ENCODE assay signal across 9 cellular contexts in the genomic region with DNA sequence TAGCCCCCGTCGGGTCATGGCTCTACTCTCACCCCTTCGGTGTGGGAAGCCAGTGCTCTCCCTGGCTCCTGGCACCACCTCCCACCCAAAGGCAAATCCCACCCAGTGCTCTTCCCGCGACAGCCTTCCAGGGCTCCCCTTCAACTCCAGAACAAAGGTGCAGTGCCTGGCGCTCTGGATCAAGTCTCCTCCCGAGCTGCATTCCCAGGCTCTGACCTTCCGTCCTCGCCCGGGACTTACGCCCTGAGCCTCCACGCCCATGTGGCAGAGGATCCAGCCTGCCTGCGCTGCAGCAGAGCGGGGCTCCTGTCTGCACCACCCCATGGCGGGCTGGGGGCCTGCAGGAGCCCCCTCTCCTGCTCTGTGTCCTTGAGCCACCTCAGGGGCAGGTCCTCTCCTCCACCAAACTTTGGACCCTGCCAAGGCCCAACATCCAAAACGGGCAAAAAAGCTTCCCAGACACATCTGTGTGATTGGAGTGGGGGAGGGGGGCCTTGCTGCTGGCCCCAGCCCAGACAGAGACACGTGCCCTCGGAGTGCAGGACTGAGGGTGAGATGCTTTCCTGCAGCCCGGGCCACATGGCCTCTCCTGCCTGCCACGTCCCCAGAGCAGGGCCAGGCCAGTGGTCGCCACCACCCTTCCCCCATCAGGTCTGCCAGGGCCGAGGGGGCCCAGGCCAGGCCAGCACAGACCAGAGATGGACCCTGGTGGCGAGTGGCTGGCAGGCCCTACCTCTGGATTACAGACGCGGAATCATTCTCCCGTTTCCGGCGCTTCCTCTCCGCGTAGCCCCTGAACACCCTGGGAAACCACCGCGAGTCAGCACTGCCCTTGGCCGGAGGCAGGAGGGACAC. TPM values are rescaled to one million over a fixed set of nuclear protein-coding genes. Genes with fewer than 3 reads are reported as not detected.
DNase-seq lines count a peak whose midpoint lies in the region; ATAC-seq and TF ChIP-seq lines count a peak whose summit lies in the region.
"Had no signal": no experiment of that assay in that cellular context is flagged by ENCODE, and none has a peak within 500 bp of the region (broad histone marks: within the 10 kb centered on the region; RNA-seq: fewer than 3 reads in every experiment).

No MANE protein-coding gene starts in this region.

- H3K4me3 Mint-ChIP-seq in GM23338, result peak overlapping the region; percentile 71
- H3K4me3 Mint-ChIP-seq in activated T-cell treated with anti-CD3 and anti-CD28 coated beads, Interleukin-2, amount 50 U/mL, for 72 hours, result peak overlapping the region; percentile 46 to 76

- 48% methylated on average over 33 of the region's 33 CpGs for WGBS in right cardiac atrium
- WGBS in thyroid gland, 2 donors, result 67 to 71% methylated on average over 20 to 26 of the region's 33 CpGs

- TF ChIP-seq POLR2A in thyroid gland (IDR thresholded peaks at IDR 0.05), result no peak

- peak; percentile 83 for DNase-seq in GM23338 (ENCODE audit: low spot score)
- no peak for DNase-seq in activated T-cell treated with anti-CD3 and anti-CD28 coated beads, Interleukin-2, amount 50 U/mL, for 72 hours
- DNase-seq in right cardiac atrium, result peak; percentile 50 to 77 (median 73)
- DNase-seq in retina, result peak; percentile 54
- DNase-seq in thyroid gland, result no peak
- DNase-seq in MV-4-11 (lab: John Stamatoyannopoulos, UW), result no peak
- DNase-seq in glomerular visceral epithelial cell (ENCODE audit: extremely low spot score), result no peak

- peaks cover 7% of the 10 kb centered on the region; the same call in 2 of the 3 replicates for H3K4me1 Mint-ChIP-seq in GM23338
- H3K4me1 Mint-ChIP-seq in activated T-cell treated with anti-CD3 and anti-CD28 coated beads, Interleukin-2, amount 50 U/mL, for 72 hours (ENCODE audit: low read depth), result peaks cover 42% of the 10 kb centered on the region

- no peaks in the 10 kb centered on the region for H3K9me3 Mint-ChIP-seq in GM23338
- no peaks in the 10 kb centered on the region for H3K9me3 Mint-ChIP-seq in activated T-cell treated with anti-CD3 and anti-CD28 coated beads, Interleukin-2, amount 50 U/mL, for 72 hours

- H3K4me1 ChIP-seq in GM23338 (ENCODE audit: insufficient read depth), result peaks cover 6% of the 10 kb centered on the region; the same call in 1 of the 2 replicates
- no peaks in the 10 kb centered on the region for H3K4me1 ChIP-seq in right cardiac atrium (ENCODE audit: control insufficient read depth, insufficient read depth, low read length)
- H3K4me1 ChIP-seq in thyroid gland, result peaks cover 20 to 39% of the 10 kb centered on the region in 2 donors

- no peaks in the 10 kb centered on the region for H3K79me2 ChIP-seq in GM23338 (replicated peaks; ENCODE audit: insufficient read depth)

- H3F3A ChIP-seq in GM23338 (replicated peaks; ENCODE audit: low read depth), result 0 out of 2 replicates have a peak, but pooled peaks cover 3% of the 10 kb centered on the region

- H3K36me3 Mint-ChIP-seq in GM23338 (ENCODE audit: low read depth), result peaks cover 3% of the 10 kb centered on the region; the same call in 1 of the 3 replicates
- peaks cover 0 to 2% of the 10 kb centered on the region in 2 donors for H3K36me3 Mint-ChIP-seq in activated T-cell treated with anti-CD3 and anti-CD28 coated beads, Interleukin-2, amount 50 U/mL, for 72 hours (ENCODE audit: insufficient read depth in 2 of 2)

- intact Hi-C loops in right cardiac atrium (cut with DNase I) (no loop called here), thyroid gland (cut with DNase I) (no loop called here)

- no peaks in the 10 kb centered on the region for H3K9me2 ChIP-seq in GM23338 (ENCODE audit: insufficient read depth)

- H3K9me3 ChIP-seq in right cardiac atrium (ENCODE audit: control insufficient read depth, low read length) (no peaks in the 10 kb centered on the region), thyroid gland (no peaks in the 10 kb centered on the region)

- no peaks in the 10 kb centered on the region for H3K27me3 ChIP-seq in GM23338 (ENCODE audit: insufficient read depth)
- no peaks in the 10 kb centered on the region for H3K27me3 ChIP-seq in right cardiac atrium (ENCODE audit: control insufficient read depth, insufficient read depth)
- H3K27me3 ChIP-seq in thyroid gland, result no peaks in the 10 kb centered on the region

- H3K36me3 ChIP-seq in GM23338 (ENCODE audit: insufficient read depth) (peaks cover 6% of the 10 kb centered on the region; the same call in 1 of the 2 replicates), thyroid gland (no peaks in the 10 kb centered on the region)

- no peaks in the 10 kb centered on the region; the same call in 1 of the 2 replicates for H4K20me1 ChIP-seq in GM23338 (replicated peaks; ENCODE audit: insufficient read depth)

- H2AFZ ChIP-seq in GM23338, result no peak overlapping the region

- H3K27ac Mint-ChIP-seq in GM23338, result peak overlapping the region; percentile 86
- H3K27ac Mint-ChIP-seq in activated T-cell treated with anti-CD3 and anti-CD28 coated beads, Interleukin-2, amount 50 U/mL, for 72 hours, result no peak overlapping the region

- 0 out of 2 replicates have a peak overlapping the region, but pooled peaks have one; percentile 69 for H3K27ac ChIP-seq in GM23338 (ENCODE audit: low read depth)
- peak overlapping the region; percentile 16 for H3K27ac ChIP-seq in right cardiac atrium (ENCODE audit: low read length)
- H3K27ac ChIP-seq in thyroid gland, result no peak overlapping the region

- peak overlapping the region; percentile 58 for H3K4me3 ChIP-seq in GM23338
- peak overlapping the region; percentile 54 for H3K4me3 ChIP-seq in right cardiac atrium (ENCODE audit: low read length)
- peak overlapping the region in 1 of 3 donors; percentile 4 for H3K4me3 ChIP-seq in thyroid gland (replicated peaks in 1 of 3)

- peaks cover 6% of the 10 kb centered on the region for H3K27me3 Mint-ChIP-seq in GM23338 (ENCODE audit: insufficient read depth, low read depth, poor library complexity)
- H3K27me3 Mint-ChIP-seq in activated T-cell treated with anti-CD3 and anti-CD28 coated beads, Interleukin-2, amount 50 U/mL, for 72 hours (ENCODE audit: low read depth), result no peaks in the 10 kb centered on the region

- peak overlapping the region; percentile 83 for H3K4me2 ChIP-seq in GM23338

- ATAC-seq in GM23338 (peak; percentile 48), right cardiac atrium (peak; percentile 1 to 15)
- ATAC-seq in activated T-cell treated with anti-CD3 and anti-CD28 coated beads, Interleukin-2, amount 50 U/mL, for 72 hours (replicated peaks in 1 of 2), result no peak
- ATAC-seq in activated CD4-positive, CD25-positive, alpha-beta regulatory T cell treated with anti-CD3 and anti-CD28 coated beads, Interleukin-2, amount 50 U/mL, for 24 hours, result no peak

- no peak for TF ChIP-seq CTCF in GM23338 (conservative IDR thresholded peaks at IDR 0.05; ENCODE audit: low read depth in 2 of 2)
- no peak for TF ChIP-seq CTCF in thyroid gland (IDR thresholded peaks at IDR 0.05)

TF ChIP-seq in GM23338, 12 proteins besides CTCF, POLR2A, EP300 and RAD21 (continues in another document):
- no peak for TF ChIP-seq CREB1 (CRISPR knock-in tag; IDR thresholded peaks at IDR 0.05; ENCODE audit: low read depth)
- TF ChIP-seq, protein P1, sequence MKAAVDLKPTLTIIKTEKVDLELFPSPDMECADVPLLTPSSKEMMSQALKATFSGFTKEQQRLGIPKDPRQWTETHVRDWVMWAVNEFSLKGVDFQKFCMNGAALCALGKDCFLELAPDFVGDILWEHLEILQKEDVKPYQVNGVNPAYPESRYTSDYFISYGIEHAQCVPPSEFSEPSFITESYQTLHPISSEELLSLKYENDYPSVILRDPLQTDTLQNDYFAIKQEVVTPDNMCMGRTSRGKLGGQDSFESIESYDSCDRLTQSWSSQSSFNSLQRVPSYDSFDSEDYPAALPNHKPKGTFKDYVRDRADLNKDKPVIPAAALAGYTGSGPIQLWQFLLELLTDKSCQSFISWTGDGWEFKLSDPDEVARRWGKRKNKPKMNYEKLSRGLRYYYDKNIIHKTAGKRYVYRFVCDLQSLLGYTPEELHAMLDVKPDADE (IDR thresholded peaks at IDR 0.05), result no peak
- TF ChIP-seq EZH2phosphoT487 (IDR thresholded peaks at IDR 0.05; ENCODE audit: unreplicated experiment), result no peak
- TF ChIP-seq POLR2AphosphoS5 (IDR thresholded peaks at IDR 0.05; ENCODE audit: low read depth), result no peak; the same call in 1 of the 2 replicates

RNA-seq across cellular contexts. Expression of a gene that starts 4.4 kb away (rescaled TPM):
- 87.0 and 103 TPM in 2 replicates for total RNA-seq in GM23338 (2014; rRNA removed; shearing (Covaris generic))
- polyA plus RNA-seq in GM23338 (2016; fragmentation: Nextera tagmentation; extraction: Ambion mirVana) (20.3 and 22.3 TPM in 2 replicates), right cardiac atrium (25.5 TPM)
- 10 to 100 TPM; 20.0 to 28.5 TPM for total RNA-seq in activated T-cell treated with anti-CD3 and anti-CD28 coated beads, Interleukin-2, amount 50 U/mL, for 72 hours
- total RNA-seq in right cardiac atrium (10 to 100 TPM; 12.4 to 21.5 (median 18.6) TPM), thyroid gland (10 to 100 TPM; 50.1 to 58.5 (median 54.2) TPM)

RNA-seq across cellular contexts. Expression of a gene that starts 13.6 kb away (rescaled TPM):
- total RNA-seq in GM23338 (2014; rRNA removed; shearing (Covaris generic)), result 0.42 and 1.6 TPM in 2 replicates
- 0.89 and 1.1 TPM in 2 replicates for polyA plus RNA-seq in GM23338 (2016; fragmentation: Nextera tagmentation; extraction: Ambion mirVana)
- total RNA-seq in activated T-cell treated with anti-CD3 and anti-CD28 coated beads, Interleukin-2, amount 50 U/mL, for 72 hours, result not detected
- not detected for total RNA-seq in right cardiac atrium
- not detected for polyA plus RNA-seq in right cardiac atrium
- total RNA-seq in thyroid gland, result under 1 TPM in 2 of 4 donors, not detected in 2; 0.29 to 0.78 TPM
- total RNA-seq: SK-MEL-5 had no signal

RNA-seq across cellular contexts. Expression of a gene that starts 31.5 kb away (rescaled TPM):
- total RNA-seq in GM23338 (2014; rRNA removed; shearing (Covaris generic)), result 0.59 and 0.62 TPM in 2 replicates
- polyA plus RNA-seq in GM23338 (2016; fragmentation: Nextera tagmentation; extraction: Ambion mirVana) (0.68 and 1.4 TPM in 2 replicates), right cardiac atrium (4.3 TPM)
- total RNA-seq in activated T-cell treated with anti-CD3 and anti-CD28 coated beads, Interleukin-2, amount 50 U/mL, for 72 hours, result 1 to 10 TPM; 1.4 to 1.8 TPM
- total RNA-seq in right cardiac atrium (1 to 10 TPM; 3.1 to 7.5 (median 4.5) TPM), thyroid gland (10 to 100 TPM in 2 of 4 donors, 1 to 10 TPM in 2; 5.4 to 16.6 (median 10.0) TPM)

RNA-seq across cellular contexts. Expression of a gene that starts 31.8 kb away (rescaled TPM):
- 3.6 and 4.4 TPM in 2 replicates for total RNA-seq in GM23338 (2014; rRNA removed; shearing (Covaris generic))
- polyA plus RNA-seq in GM23338 (2016; fragmentation: Nextera tagmentation; extraction: Ambion mirVana), result 9.7 and 9.9 TPM in 2 replicates
- 10 to 100 TPM; 23.7 to 26.0 TPM for total RNA-seq in activated T-cell treated with anti-CD3 and anti-CD28 coated beads, Interleukin-2, amount 50 U/mL, for 72 hours
- 10 to 100 TPM in 2 of 4 donors, 1 to 10 TPM in 2; 7.9 to 13.4 (median 11.1) TPM for total RNA-seq in right cardiac atrium
- polyA plus RNA-seq in right cardiac atrium, result 14.6 TPM
- total RNA-seq in thyroid gland, result 10 to 100 TPM; 13.0 to 32.0 (median 26.6) TPM

Comparison
In these comparisons a context has a peak if more than half of its experiments do, and no peak if none do; other contexts are left out.
1. ATAC-seq: peak in GM23338 (single experiment) and right cardiac atrium (2 of 2); none in activated T-cell treated with anti-CD3 and anti-CD28 coated beads, Interleukin-2, amount 50 U/mL, for 72 hours (0 of 2) and activated CD4-positive, CD25-positive, alpha-beta regulatory T cell treated with anti-CD3 and anti-CD28 coated beads, Interleukin-2, amount 50 U/mL, for 24 hours (0 of 2).
2. DNase-seq: peak in GM23338 (single experiment), right cardiac atrium (3 of 3) and retina (single experiment); none in activated T-cell treated with anti-CD3 and anti-CD28 coated beads, Interleukin-2, amount 50 U/mL, for 72 hours (0 of 2), thyroid gland (0 of 2), MV-4-11 (single experiment) and glomerular visceral epithelial cell (single experiment).
3. H3K27ac ChIP-seq: peak in GM23338 (single experiment) and right cardiac atrium (single experiment); none in thyroid gland (0 of 3).